Comparison of ENCODE assay signal across 2 cellular contexts in genomic region chr1:21782868-21783678, GRCh38.
TF ChIP-seq lines count a peak whose summit lies in the region.

Gene USP48 (minus strand): TSS chr1:21783149. CDS start chr1:21782957, 192 bp downstream.

TF ChIP-seq in IMR-90, 13 proteins besides CTCF, POLR2A, EP300 and RAD21:
- TF ChIP-seq BHLHE40 (IDR thresholded peaks at IDR 0.05; ENCODE audit: low read depth, low read length), result peak; percentile 92
- TF ChIP-seq USF2 (IDR thresholded peaks at IDR 0.05; ENCODE audit: low read depth, low read length), result 0 out of 2 replicates have a peak, but pooled peaks have one; percentile 44
- TF ChIP-seq MAFK (IDR thresholded peaks at IDR 0.05; ENCODE audit: low read depth, low read length), result no peak
- TF ChIP-seq MXI1 (IDR thresholded peaks at IDR 0.05; ENCODE audit: borderline replicate concordance, low read depth, low read length), result peak; percentile 62; the same call in 1 of the 2 replicates

TF ChIP-seq in endothelial cell of umbilical vein, 7 proteins besides CTCF, POLR2A, EP300 and RAD21:
- TF ChIP-seq MYC (IDR thresholded peaks at IDR 0.05; ENCODE audit: low read depth, low read length), result peak; percentile 36
- peak; percentile 41 for TF ChIP-seq JUN (IDR thresholded peaks at IDR 0.05; ENCODE audit: borderline replicate concordance, insufficient read depth, insufficient read length, low read depth)
- TF ChIP-seq GATA2 (IDR thresholded peaks at IDR 0.05; ENCODE audit: insufficient read depth, insufficient read length, low read depth, low read length), result no peak
- peak; percentile 92 for TF ChIP-seq POLR2AphosphoS5 (IDR thresholded peaks at IDR 0.05; ENCODE audit: insufficient read depth, low read depth, low read length)
- TF ChIP-seq EZH2 (IDR thresholded peaks at IDR 0.05; ENCODE audit: borderline replicate concordance, low read depth, low read length, severe bottlenecking), result no peak
- no peak for TF ChIP-seq FOS (IDR thresholded peaks at IDR 0.05; ENCODE audit: borderline replicate concordance, insufficient read depth, low read length)
- peak; percentile 41 for TF ChIP-seq MAX (IDR thresholded peaks at IDR 0.05; ENCODE audit: insufficient read depth, insufficient read length)
